In genomic region chr2:169910109-169910799, GRCh38 we compare ENCODE assay signal across 20 cellular contexts.
"Had no signal": no experiment of that assay in that cellular context is flagged by ENCODE, and none has a peak within 500 bp of the region (broad histone marks: within the 10 kb centered on the region; RNA-seq: fewer than 3 reads in every experiment).

No MANE protein-coding gene starts in this region.

- H3K27me3 ChIP-seq: sigmoid colon, SJSA1, testis had no signal

- FAIRE-seq: TTC549 had no signal

- H3K27ac ChIP-seq: epithelial cell of prostate, left ventricle myocardium inferior, parathyroid adenoma, sigmoid colon, SJSA1 had no signal

- H3K27me3 Mint-ChIP-seq: naive thymus-derived CD4-positive, alpha-beta T cell; stimulated activated memory B cell treated with anti-CD40 and anti-IgM and Interleukin-4, amounts not matched to agents 10 μg/mL and 1 μg/mL and 100 μg/mL, for 72 hours; type B pancreatic cell had no signal

- H3K79me2 ChIP-seq: parathyroid adenoma had no signal

- H3K9ac ChIP-seq: parathyroid adenoma had no signal

- H3K9me3 ChIP-seq: left ventricle myocardium inferior, sigmoid colon, SJSA1, testis had no signal

- H2AFZ ChIP-seq: parathyroid adenoma had no signal

- H3K4me1 Mint-ChIP-seq: stimulated activated memory B cell treated with anti-CD40 and anti-IgM and Interleukin-4, amounts not matched to agents 10 μg/mL and 1 μg/mL and 100 μg/mL, for 72 hours had no signal

- H3K4me3 ChIP-seq: left ventricle myocardium inferior, sigmoid colon, SJSA1, testis had no signal

- H3K27ac Mint-ChIP-seq: endodermal cell; stimulated activated memory B cell treated with anti-CD40 and anti-IgM and Interleukin-4, amounts not matched to agents 10 μg/mL and 1 μg/mL and 100 μg/mL, for 72 hours; type B pancreatic cell had no signal

- H3K9me3 Mint-ChIP-seq: endodermal cell; naive thymus-derived CD4-positive, alpha-beta T cell; stimulated activated memory B cell treated with anti-CD40 and anti-IgM and Interleukin-4, amounts not matched to agents 10 μg/mL and 1 μg/mL and 100 μg/mL, for 72 hours; type B pancreatic cell had no signal

- H3K4me3 Mint-ChIP-seq: endodermal cell; naive thymus-derived CD4-positive, alpha-beta T cell; stimulated activated memory B cell treated with anti-CD40 and anti-IgM and Interleukin-4, amounts not matched to agents 10 μg/mL and 1 μg/mL and 100 μg/mL, for 72 hours; type B pancreatic cell had no signal

- ATAC-seq: naive thymus-derived CD4-positive, alpha-beta T cell; stimulated activated memory B cell treated with anti-CD40 and anti-IgM and Interleukin-4, amounts not matched to agents 10 μg/mL and 1 μg/mL and 100 μg/mL, for 72 hours had no signal

- DNase-seq: activated CD4-positive, alpha-beta T cell treated with anti-CD3 and anti-CD28 coated beads for 1 hour; activated CD8-positive, alpha-beta memory T cell treated with anti-CD3 and anti-CD28 coated beads for 24 hours; activated CD8-positive, alpha-beta memory T cell treated with anti-CD3 and anti-CD28 coated beads, Interleukin-2, amount 50 U/mL, for 48 hours; activated effector memory CD4-positive, alpha-beta T cell treated with Interleukin-2 at 50 U/mL for 16 hours; activated naive CD4-positive, alpha-beta T cell treated with anti-CD3 and anti-CD28 coated beads, Interleukin-2, amount 50 U/mL, for 16 hours; activated T-cell treated with anti-CD3 and anti-CD28 coated beads, Interleukin-2, amount 50 U/mL, for 48 hours; endodermal cell; left ventricle myocardium inferior; mammary epithelial cell; naive thymus-derived CD4-positive, alpha-beta T cell; sigmoid colon; stimulated activated CD4-positive, alpha-beta T cell treated with anti-CD3 and anti-CD28 coated beads, Interleukin-4, amount 100 ng/mL, for 24 hours; SW 1271; testis had no signal

- H3K4me1 ChIP-seq: parathyroid adenoma, sigmoid colon, SJSA1 had no signal
